8 cellular contexts compared by ENCODE assay signal in genomic region chr5:16464664-16465543, GRCh38. TPM values are rescaled to one million over a fixed set of nuclear protein-coding genes. Genes with fewer than 3 reads are reported as not detected.
DNase-seq lines count a peak whose midpoint lies in the region; ATAC-seq and TF ChIP-seq lines count a peak whose summit lies in the region.

No MANE protein-coding gene starts in this region.

- no peaks in the 10 kb centered on the region for H3K9me3 Mint-ChIP-seq in IgD-negative memory B cell
- H3K9me3 Mint-ChIP-seq in activated naive CD8-positive, alpha-beta T cell (ENCODE audit: low read depth): no peaks in the 10 kb centered on the region

- peak overlapping the region; percentile 67 for H3K27ac ChIP-seq in hepatocyte
- H3K27ac ChIP-seq in skin epidermis: peak overlapping the region; percentile 45 to 95 (median 88)

- H3K4me3 ChIP-seq in AG09309 (ENCODE audit: control insufficient read depth, low read depth, low read length) (peak overlapping the region; percentile 91), hepatocyte (peak overlapping the region; percentile 70), skin epidermis (peak overlapping the region; percentile 69 to 99 (median 89))

- H3K4me1 ChIP-seq in hepatocyte (ENCODE audit: insufficient read depth): peaks cover 23% of the 10 kb centered on the region

- peaks cover 21% of the 10 kb centered on the region for H4K20me1 ChIP-seq in hepatocyte (ENCODE audit: insufficient read depth, poor library complexity, severe bottlenecking)

- 9% methylated on average over 39 of the region's 40 CpGs for WGBS in hepatocyte (ENCODE audit: low lambda C conversion rate, missing lambda C conversion rate)

- H3K4me2 ChIP-seq in hepatocyte: peak overlapping the region; percentile 95

- TF ChIP-seq CTCF in AG09309 (IDR thresholded peaks at IDR 0.05; ENCODE audit: control insufficient read depth, insufficient read depth, low read depth, low read length, missing control alignments) (peak; percentile 5), hepatocyte (IDR thresholded peaks at IDR 0.05; ENCODE audit: poor library complexity) (no peak)

- ATAC-seq in HG02571 (IDR thresholded peaks at IDR 0.05; ENCODE audit: unreplicated experiment): no peak

- H3K27me3 Mint-ChIP-seq in IgD-negative memory B cell: no peaks in the 10 kb centered on the region
- no peaks in the 10 kb centered on the region for H3K27me3 Mint-ChIP-seq in activated naive CD8-positive, alpha-beta T cell

- peaks cover 6% of the 10 kb centered on the region for H3K36me3 Mint-ChIP-seq in IgD-negative memory B cell
- H3K36me3 Mint-ChIP-seq in activated naive CD8-positive, alpha-beta T cell: peaks cover 13% of the 10 kb centered on the region

- H2AFZ ChIP-seq in hepatocyte: peak overlapping the region; percentile 86

- peaks cover 58 to 72% (median 65%) of the 10 kb centered on the region in 3 donors for H3K4me1 Mint-ChIP-seq in IgD-negative memory B cell
- H3K4me1 Mint-ChIP-seq in activated naive CD8-positive, alpha-beta T cell (ENCODE audit: low read depth): peaks cover 91% of the 10 kb centered on the region

- no peaks in the 10 kb centered on the region for H3K9me2 ChIP-seq in hepatocyte (replicated peaks; ENCODE audit: insufficient read depth)

- no peaks in the 10 kb centered on the region for H3K36me3 ChIP-seq in hepatocyte (replicated peaks; ENCODE audit: insufficient read depth, low read depth)

- peak overlapping the region; percentile 85 to 98 (median 96) for H3K27ac Mint-ChIP-seq in IgD-negative memory B cell
- H3K27ac Mint-ChIP-seq in activated naive CD8-positive, alpha-beta T cell: peak overlapping the region; percentile 97

- H3K4me3 Mint-ChIP-seq in IgD-negative memory B cell: peak overlapping the region; percentile 95 to 100 (median 100)
- peak overlapping the region; percentile 97 for H3K4me3 Mint-ChIP-seq in activated naive CD8-positive, alpha-beta T cell

- DNase-seq in AG09309 (ENCODE audit: low read depth) (no peak), hepatocyte (ENCODE audit: low spot score) (peak; percentile 25), NCI-H187 (lab: John Stamatoyannopoulos, UW) (no peak)
- no peak for DNase-seq in activated effector memory CD4-positive, alpha-beta T cell treated with Interleukin-2 at 50 U/mL for 16 hours

- H3K9me3 ChIP-seq in hepatocyte (ENCODE audit: low read depth): no peaks in the 10 kb centered on the region

- no peaks in the 10 kb centered on the region for H3K27me3 ChIP-seq in hepatocyte

- H3K79me2 ChIP-seq in hepatocyte: peaks cover 90% of the 10 kb centered on the region

RNA-seq across cellular contexts. Expression of gene ZNF622, which starts 0.7 kb away (rescaled TPM):
- polyA plus RNA-seq in IgD-negative memory B cell: 63.7 TPM
- 38.4 and 44.6 TPM in 2 replicates for total RNA-seq in hepatocyte
- polyA plus RNA-seq in hepatocyte: 49.5 and 56.6 TPM in 2 replicates
